Comparison of ENCODE assay signal across 17 cellular contexts in genomic region chr2:9805435-9806297, GRCh38. TPM values are rescaled to one million over a fixed set of nuclear protein-coding genes. Genes with fewer than 3 reads are reported as not detected.
DNase-seq lines count a peak whose midpoint lies in the region; ATAC-seq and TF ChIP-seq lines count a peak whose summit lies in the region.
"Had no signal": no experiment of that assay in that cellular context is flagged by ENCODE, and none has a peak within 500 bp of the region (broad histone marks: within the 10 kb centered on the region; RNA-seq: fewer than 3 reads in every experiment).

No MANE protein-coding gene starts in this region.

- H3K4me3 Mint-ChIP-seq in MCF 10A (ENCODE audit: unreplicated experiment), result no peak overlapping the region
- H3K4me3 Mint-ChIP-seq in activated T-helper 17 cell treated with anti-CD3 and anti-CD28 coated beads, Interleukin-2, amount 50 U/mL, for 72 hours, result no peak overlapping the region
- no peak overlapping the region for H3K4me3 Mint-ChIP-seq in stimulated activated effector memory CD8-positive, alpha-beta T cell treated with anti-CD3 and anti-CD28 coated beads, Interleukin-12 subunit alpha, Interleukin-12 subunit beta, amount 100 ng/mL, for 72 hours
- H3K4me3 Mint-ChIP-seq: stimulated activated naive CD8-positive, alpha-beta T cell treated with anti-CD3 and anti-CD28 coated beads, Interleukin-15, amount 100 ng/mL, for 72 hours had no signal

- H3K9me3 ChIP-seq in mammary epithelial cell (replicated peaks; ENCODE audit: insufficient read depth, low read length), result no peaks in the 10 kb centered on the region
- H3K9me3 ChIP-seq: colonic mucosa, esophagus muscularis mucosa had no signal

- CTCF ChIA-PET in MCF 10A (lab: Yijun Ruan, JAX) (interaction anchor here (2.5 to 7.7 kb wide), 2 partner anchors 8 to 109 kb away, joined by 11 to 95 read pairs; no protein-coding TSS in a partner anchor), mammary epithelial cell (lab: Charles Lee; ENCODE audit: low non-redundant PET) (no interaction called here)

- no peak overlapping the region for H3K9ac ChIP-seq in mammary epithelial cell (ENCODE audit: insufficient read depth, low read length)
- H3K9ac ChIP-seq: KMS-11 had no signal

- dilution Hi-C loops in mammary epithelial cell (cut with HindIII; ENCODE audit: low sequenced_read_pairs), result loop anchor here (25.0 kb wide), 1 partner anchor 632 kb away; the partner anchor contains the start of gene ODC1

- TF ChIP-seq POLR2A in erythroblast (IDR thresholded peaks at IDR 0.05; ENCODE audit: low read length), result no peak

- no peaks in the 10 kb centered on the region for H3K9me3 Mint-ChIP-seq in MCF 10A (ENCODE audit: unreplicated experiment)
- H3K9me3 Mint-ChIP-seq in activated T-helper 17 cell treated with anti-CD3 and anti-CD28 coated beads, Interleukin-2, amount 50 U/mL, for 72 hours, result no peaks in the 10 kb centered on the region
- H3K9me3 Mint-ChIP-seq in stimulated activated effector memory CD8-positive, alpha-beta T cell treated with anti-CD3 and anti-CD28 coated beads, Interleukin-12 subunit alpha, Interleukin-12 subunit beta, amount 100 ng/mL, for 72 hours, result no peaks in the 10 kb centered on the region
- H3K9me3 Mint-ChIP-seq: stimulated activated naive CD8-positive, alpha-beta T cell treated with anti-CD3 and anti-CD28 coated beads, Interleukin-15, amount 100 ng/mL, for 72 hours had no signal

- POLR2A ChIA-PET in MCF 10A (lab: Yijun Ruan, JAX), result interaction anchor here (0.7 to 8.8 kb wide), 3 partner anchors 38 to 91 kb away, joined by 3 to 97 read pairs (median 6); partner anchors contain the start of gene TAF1B

- H3K27ac Mint-ChIP-seq in MCF 10A (ENCODE audit: low read depth, unreplicated experiment), result no peak overlapping the region
- H3K27ac Mint-ChIP-seq in activated T-helper 17 cell treated with anti-CD3 and anti-CD28 coated beads, Interleukin-2, amount 50 U/mL, for 72 hours, result peak overlapping the region; percentile 8
- peak overlapping the region; percentile 89 for H3K27ac Mint-ChIP-seq in stimulated activated effector memory CD8-positive, alpha-beta T cell treated with anti-CD3 and anti-CD28 coated beads, Interleukin-12 subunit alpha, Interleukin-12 subunit beta, amount 100 ng/mL, for 72 hours
- H3K27ac Mint-ChIP-seq: stimulated activated naive CD8-positive, alpha-beta T cell treated with anti-CD3 and anti-CD28 coated beads, Interleukin-15, amount 100 ng/mL, for 72 hours had no signal

- H3K79me2 ChIP-seq in mammary epithelial cell (ENCODE audit: insufficient read depth, low read length), result no peaks in the 10 kb centered on the region

- TF ChIP-seq CTCF in MCF 10A (IDR thresholded peaks at IDR 0.05; ENCODE audit: unreplicated experiment), result no peak
- TF ChIP-seq CTCF in mammary epithelial cell (conservative IDR thresholded peaks at IDR 0.05 in 1 of 2, IDR thresholded peaks at IDR 0.05 in 1 of 2; ENCODE audit: extremely low read depth in 1 of 2, insufficient read depth in 1 of 2, low read depth in 1 of 2, low read length in 2 of 2), result no peak

- no peak overlapping the region for H3K27ac ChIP-seq in mammary epithelial cell (ENCODE audit: insufficient read depth, low read depth, low read length)
- H3K27ac ChIP-seq: colonic mucosa, esophagus muscularis mucosa, KMS-11 had no signal

- peaks cover 29% of the 10 kb centered on the region for H3K4me1 ChIP-seq in mammary epithelial cell (ENCODE audit: insufficient read depth, low read length)

- no peak overlapping the region for H2AFZ ChIP-seq in mammary epithelial cell (ENCODE audit: low read depth, low read length)

- BruUV-seq in MCF 10A (replicated peaks; lab: Mats Ljungman, UMichigan) (no TSS peak), mammary epithelial cell (replicated peaks; lab: Mats Ljungman, UMichigan) (no TSS peak)

- H3K27me3 ChIP-seq in mammary epithelial cell (ENCODE audit: insufficient read depth, low read length), result no peaks in the 10 kb centered on the region
- H3K27me3 ChIP-seq: colonic mucosa, esophagus muscularis mucosa had no signal

- H3K4me1 Mint-ChIP-seq in MCF 10A (ENCODE audit: insufficient read depth, unreplicated experiment), result peaks cover 26% of the 10 kb centered on the region
- peaks cover 10% of the 10 kb centered on the region for H3K4me1 Mint-ChIP-seq in activated T-helper 17 cell treated with anti-CD3 and anti-CD28 coated beads, Interleukin-2, amount 50 U/mL, for 72 hours
- H3K4me1 Mint-ChIP-seq in stimulated activated effector memory CD8-positive, alpha-beta T cell treated with anti-CD3 and anti-CD28 coated beads, Interleukin-12 subunit alpha, Interleukin-12 subunit beta, amount 100 ng/mL, for 72 hours, result peaks cover 18% of the 10 kb centered on the region

- no peak overlapping the region for H3K4me3 ChIP-seq in mammary epithelial cell (replicated peaks in 1 of 3; ENCODE audit: insufficient read depth in 1 of 3, low read depth in 2 of 3, low read length in 3 of 3)
- H3K4me3 ChIP-seq: colonic mucosa, esophagus muscularis mucosa had no signal

- DNase-seq in MCF 10A (ENCODE audit: unreplicated experiment) (peak; percentile 31), mammary epithelial cell (no peak), iris pigment epithelial cell (ENCODE audit: low read depth) (peak; percentile 52), GF-D8 (lab: John Stamatoyannopoulos, UW) (no peak), erythroblast (lab: John Stamatoyannopoulos, UW) (no peak)
- no peak for DNase-seq in stimulated activated effector memory CD8-positive, alpha-beta T cell treated with anti-CD3 and anti-CD28 coated beads, Interleukin-12 subunit alpha, Interleukin-12 subunit beta, amount 100 ng/mL, for 72 hours (ENCODE audit: low spot score in 2 of 2)
- DNase-seq: activated CD4-positive, alpha-beta T cell treated with anti-CD3 and anti-CD28 coated beads, Interleukin-2, amount 50 U/mL, for 1 hour; activated T-cell treated with anti-CD3 and anti-CD28 coated beads, Interleukin-2, amount 50 U/mL, for 48 hours; amniotic stem cell; colonic mucosa; GOT3; NCI-H748 treated with DMSO at 0.1 percent for 48 hours; stimulated activated naive CD8-positive, alpha-beta T cell treated with anti-CD3 and anti-CD28 coated beads, Interleukin-15, amount 100 ng/mL, for 72 hours had no signal

- no peaks in the 10 kb centered on the region for H3K27me3 Mint-ChIP-seq in MCF 10A (ENCODE audit: insufficient read depth, unreplicated experiment)
- no peaks in the 10 kb centered on the region for H3K27me3 Mint-ChIP-seq in activated T-helper 17 cell treated with anti-CD3 and anti-CD28 coated beads, Interleukin-2, amount 50 U/mL, for 72 hours

- H3K36me3 Mint-ChIP-seq in MCF 10A (ENCODE audit: insufficient read depth, unreplicated experiment), result no peaks in the 10 kb centered on the region
- no peaks in the 10 kb centered on the region for H3K36me3 Mint-ChIP-seq in activated T-helper 17 cell treated with anti-CD3 and anti-CD28 coated beads, Interleukin-2, amount 50 U/mL, for 72 hours (ENCODE audit: low read depth)
- H3K36me3 Mint-ChIP-seq in stimulated activated effector memory CD8-positive, alpha-beta T cell treated with anti-CD3 and anti-CD28 coated beads, Interleukin-12 subunit alpha, Interleukin-12 subunit beta, amount 100 ng/mL, for 72 hours, result peaks cover 6% of the 10 kb centered on the region

- WGBS in mammary epithelial cell (ENCODE audit: low coverage, missing lambda C conversion rate), result 75% methylated on average over 8 of the region's 8 CpGs

- no peak for ATAC-seq in activated T-helper 17 cell treated with anti-CD3 and anti-CD28 coated beads, Interleukin-2, amount 50 U/mL, for 72 hours (replicated peaks)
- peak; percentile 4 for ATAC-seq in stimulated activated effector memory CD8-positive, alpha-beta T cell treated with anti-CD3 and anti-CD28 coated beads, Interleukin-12 subunit alpha, Interleukin-12 subunit beta, amount 100 ng/mL, for 72 hours
- ATAC-seq in GM19452 (IDR thresholded peaks at IDR 0.05; ENCODE audit: unreplicated experiment), result no peak
- ATAC-seq: stimulated activated naive CD8-positive, alpha-beta T cell treated with anti-CD3 and anti-CD28 coated beads, Interleukin-15, amount 100 ng/mL, for 72 hours had no signal

- H3K36me3 ChIP-seq in mammary epithelial cell (ENCODE audit: insufficient read depth, low read length), result no peaks in the 10 kb centered on the region
- H3K36me3 ChIP-seq: colonic mucosa, esophagus muscularis mucosa had no signal

- in situ Hi-C loops in mammary epithelial cell (cut with MboI; ENCODE audit: low sequenced_read_pairs in 2 of 2), result loop anchor here in 1 of 2 donors (25.0 kb wide), 1 partner anchor 607 kb away; no protein-coding TSS in a partner anchor

- intact Hi-C loops in MCF 10A (cut with micrococcal nuclease) (no loop called here), mammary epithelial cell (cut with micrococcal nuclease) (no loop called here)

- H3K4me2 ChIP-seq in mammary epithelial cell (ENCODE audit: insufficient read depth, low read depth, low read length), result no peak overlapping the region
- H3K4me2 ChIP-seq: KMS-11 had no signal

- no peaks in the 10 kb centered on the region for H4K20me1 ChIP-seq in mammary epithelial cell (ENCODE audit: insufficient read depth, low read length)

RNA-seq across cellular contexts. Expression of gene TAF1B, which starts 37.6 kb away (rescaled TPM):
- 19.7 and 25.5 TPM in 2 replicates for total RNA-seq in MCF 10A (2022)
- total RNA-seq in mammary epithelial cell, result 10 to 100 TPM; 13.5 to 25.5 TPM
- 9.4 TPM for polyA plus RNA-seq in mammary epithelial cell
- polyA minus RNA-seq in mammary epithelial cell, result 30.4 TPM
- 10 to 100 TPM; 29.8 to 41.1 TPM for total RNA-seq in activated T-helper 17 cell treated with anti-CD3 and anti-CD28 coated beads, Interleukin-2, amount 50 U/mL, for 72 hours

Comparison
In these comparisons a context has a peak if more than half of its experiments do, and no peak if none do; other contexts are left out.
1. DNase-seq: peak in MCF 10A (single experiment) and iris pigment epithelial cell (single experiment); none in mammary epithelial cell (single experiment), stimulated activated effector memory CD8-positive, alpha-beta T cell treated with anti-CD3 and anti-CD28 coated beads, Interleukin-12 subunit alpha, Interleukin-12 subunit beta, amount 100 ng/mL, for 72 hours (0 of 2), GF-D8 (single experiment) and erythroblast (0 of 2).